ENCODE assay signal across 31 cellular contexts in genomic region chr13:75467009-75467728, GRCh38. TPM values are rescaled to one million over a fixed set of nuclear protein-coding genes. Genes with fewer than 3 reads are reported as not detected.
DNase-seq lines count a peak whose midpoint lies in the region; ATAC-seq, FAIRE-seq and TF ChIP-seq lines count a peak whose summit lies in the region.
"Had no signal": no experiment of that assay in that cellular context is flagged by ENCODE, and none has a peak within 500 bp of the region (broad histone marks: within the 10 kb centered on the region; RNA-seq: fewer than 3 reads in every experiment).

No MANE protein-coding gene starts in this region.

- H3K27me3 ChIP-seq in skeletal muscle tissue (ENCODE audit: control insufficient read depth in 3 of 3, insufficient read depth in 3 of 3, low read length in 3 of 3), result no peaks in the 10 kb centered on the region
- H3K27me3 ChIP-seq in neural progenitor cell, result no peaks in the 10 kb centered on the region
- H3K27me3 ChIP-seq: dorsolateral prefrontal cortex, esophagus muscularis mucosa, foreskin keratinocyte, heart left ventricle had no signal

- no peaks in the 10 kb centered on the region for H3F3A ChIP-seq in neural progenitor cell (ENCODE audit: low read depth)

- H4K20me1 ChIP-seq in neural progenitor cell (ENCODE audit: low read depth), result no peaks in the 10 kb centered on the region

- H3K4me1 ChIP-seq in skeletal muscle tissue (ENCODE audit: control insufficient read depth in 3 of 3, insufficient read depth in 3 of 3, low read length in 3 of 3) (peaks cover 28 to 54% (median 29%) of the 10 kb centered on the region in 3 donors), neural progenitor cell (no peaks in the 10 kb centered on the region)

- no peak overlapping the region for H2AFZ ChIP-seq in neural progenitor cell (replicated peaks)

- H3K27me3 Mint-ChIP-seq in WTC11 (ENCODE audit: low read depth), result no peaks in the 10 kb centered on the region; the same call in 1 of the 2 replicates
- peaks cover 2% of the 10 kb centered on the region for H3K27me3 Mint-ChIP-seq in neural progenitor cell (ENCODE audit: insufficient read depth, low read depth)

- CTCF ChIA-PET in WTC11 (lab: Charles Lee), result interaction anchor here (1.3 kb wide), 1 partner anchor 15 kb away, joined by 3 read pairs; the partner anchor contains the start of gene TBC1D4

- no peaks in the 10 kb centered on the region for H3K79me2 ChIP-seq in neural progenitor cell (ENCODE audit: low read depth)

- no peaks in the 10 kb centered on the region for H3K9me3 ChIP-seq in skeletal muscle tissue (ENCODE audit: control insufficient read depth in 3 of 3, low read length in 3 of 3)
- no peaks in the 10 kb centered on the region for H3K9me3 ChIP-seq in neural progenitor cell (ENCODE audit: low read depth)
- H3K9me3 ChIP-seq: esophagus muscularis mucosa, heart left ventricle had no signal

- H3K36me3 ChIP-seq in skeletal muscle tissue (ENCODE audit: control insufficient read depth in 3 of 3, insufficient read depth in 3 of 3, low read length in 3 of 3) (no peaks in the 10 kb centered on the region), neural progenitor cell (no peaks in the 10 kb centered on the region)
- H3K36me3 ChIP-seq: esophagus muscularis mucosa, heart left ventricle had no signal

- H3K27ac Mint-ChIP-seq in WTC11, result no peak overlapping the region
- H3K27ac Mint-ChIP-seq in neural progenitor cell, result no peak overlapping the region
- H3K27ac Mint-ChIP-seq: activated CD4-positive, alpha-beta T cell treated with anti-CD3 and anti-CD28 coated beads for 36 hours; activated T-helper 17 cell treated with anti-CD3 and anti-CD28 coated beads, Interleukin-2, amount 50 U/mL, for 72 hours; IgD-negative memory B cell; mesothelial cell of epicardium; naive thymus-derived CD4-positive, alpha-beta T cell; stimulated activated memory B cell treated with anti-CD40 and anti-IgM and Interleukin-4, amounts not matched to agents 10 μg/mL and 1 μg/mL and 100 μg/mL, for 72 hours had no signal

- POLR2A ChIA-PET in WTC11 (lab: Charles Lee), result interaction anchor here (0.5 kb wide), 1 partner anchor 1523 kb away, joined by 3 read pairs; no protein-coding TSS in a partner anchor

- H3K36me3 Mint-ChIP-seq in WTC11 (peaks cover 28% of the 10 kb centered on the region), neural progenitor cell (peaks cover 12% of the 10 kb centered on the region)
- H3K36me3 Mint-ChIP-seq: IgD-negative memory B cell; naive thymus-derived CD4-positive, alpha-beta T cell; stimulated activated memory B cell treated with anti-CD40 and anti-IgM and Interleukin-4, amounts not matched to agents 10 μg/mL and 1 μg/mL and 100 μg/mL, for 72 hours had no signal

- no peak overlapping the region for H3K4me3 ChIP-seq in skeletal muscle tissue (ENCODE audit: low read length in 3 of 3)
- H3K4me3 ChIP-seq in neural progenitor cell, result no peak overlapping the region
- H3K4me3 ChIP-seq in foreskin fibroblast (ENCODE audit: low read depth in 1 of 2, low read length in 2 of 2), result no peak overlapping the region
- H3K4me3 ChIP-seq: dorsolateral prefrontal cortex, esophagus muscularis mucosa, heart left ventricle had no signal

- H3K9ac ChIP-seq in skeletal muscle tissue (ENCODE audit: low read depth in 1 of 3, low read length in 3 of 3) (no peak overlapping the region), neural progenitor cell (no peak overlapping the region)

- H3K27ac ChIP-seq in skeletal muscle tissue (ENCODE audit: low read depth, low read length), result peak overlapping the region; percentile 74
- H3K27ac ChIP-seq in neural progenitor cell, result no peak overlapping the region
- H3K27ac ChIP-seq: dorsolateral prefrontal cortex, foreskin keratinocyte had no signal

- FAIRE-seq in H54 (lab: Jason Lieb, UNC), result peak; percentile 15
- FAIRE-seq: endometrium had no signal

- peak; percentile 31 for DNase-seq in DMS153 (lab: John Stamatoyannopoulos, UW)
- no peak for DNase-seq in DMS153 treated with DMSO at 0.1 percent for 48 hours (lab: John Stamatoyannopoulos, UW; ENCODE audit: unreplicated experiment)
- no peak for DNase-seq in H54 (ENCODE audit: insufficient read length, low spot score)
- no peak for DNase-seq in WTC11 (ENCODE audit: low spot score)
- DNase-seq in neural progenitor cell (ENCODE audit: low spot score), result no peak
- DNase-seq in foreskin fibroblast, result no peak
- DNase-seq in NOMO-1 treated with dmso at 0.1 percent for 144 hours (lab: John Stamatoyannopoulos, UW; ENCODE audit: unreplicated experiment), result no peak
- DNase-seq: 8988T; activated CD4-positive, alpha-beta T cell treated with anti-CD3 and anti-CD28 coated beads for 36 hours; activated naive CD4-positive, alpha-beta T cell treated with anti-CD3 and anti-CD28 coated beads, Interleukin-2, amount 50 U/mL, for 16 hours; C1 segment of cervical spinal cord; DMS79 treated with DMSO at 0.1 percent for 48 hours; dorsolateral prefrontal cortex; foreskin keratinocyte; GDM1; heart left ventricle; islet precursor cell; naive thymus-derived CD4-positive, alpha-beta T cell; NCI-H1694 treated with DMSO at 0.1 percent for 48 hours; NCI-H2171; NCI-H524; SIG-M5; substantia nigra; trophoblast cell had no signal

- H3K4me1 Mint-ChIP-seq in WTC11 (peaks cover 32% of the 10 kb centered on the region), neural progenitor cell (no peaks in the 10 kb centered on the region)
- H3K4me1 Mint-ChIP-seq: activated CD4-positive, alpha-beta T cell treated with anti-CD3 and anti-CD28 coated beads for 36 hours; activated T-helper 17 cell treated with anti-CD3 and anti-CD28 coated beads, Interleukin-2, amount 50 U/mL, for 72 hours; IgD-negative memory B cell; mesothelial cell of epicardium; naive thymus-derived CD4-positive, alpha-beta T cell; stimulated activated memory B cell treated with anti-CD40 and anti-IgM and Interleukin-4, amounts not matched to agents 10 μg/mL and 1 μg/mL and 100 μg/mL, for 72 hours had no signal

- H3K4me3 Mint-ChIP-seq in WTC11 (no peak overlapping the region), neural progenitor cell (no peak overlapping the region)
- H3K4me3 Mint-ChIP-seq: activated CD4-positive, alpha-beta T cell treated with anti-CD3 and anti-CD28 coated beads for 36 hours; activated T-helper 17 cell treated with anti-CD3 and anti-CD28 coated beads, Interleukin-2, amount 50 U/mL, for 72 hours; IgD-negative memory B cell; mesothelial cell of epicardium; naive thymus-derived CD4-positive, alpha-beta T cell; stimulated activated memory B cell treated with anti-CD40 and anti-IgM and Interleukin-4, amounts not matched to agents 10 μg/mL and 1 μg/mL and 100 μg/mL, for 72 hours had no signal

- no peak for ATAC-seq in WTC11
- ATAC-seq: activated CD4-positive, alpha-beta T cell treated with anti-CD3 and anti-CD28 coated beads for 36 hours; activated T-helper 17 cell treated with anti-CD3 and anti-CD28 coated beads, Interleukin-2, amount 50 U/mL, for 72 hours; foreskin keratinocyte; naive thymus-derived CD4-positive, alpha-beta T cell; stimulated activated memory B cell treated with anti-CD40 and anti-IgM and Interleukin-4, amounts not matched to agents 10 μg/mL and 1 μg/mL and 100 μg/mL, for 72 hours had no signal

- TF ChIP-seq CTCF in WTC11 (IDR thresholded peaks at IDR 0.05) (no peak), neural progenitor cell (IDR thresholded peaks at IDR 0.05) (no peak), foreskin fibroblast (IDR thresholded peaks at IDR 0.05; ENCODE audit: low read depth, low read length) (no peak)

- TF ChIP-seq POLR2A in H54 (IDR thresholded peaks at IDR 0.05; ENCODE audit: low read depth, low read length), result no peak

- H3K9me3 Mint-ChIP-seq in WTC11 (peaks cover 35% of the 10 kb centered on the region), neural progenitor cell (peaks cover 5% of the 10 kb centered on the region)
- H3K9me3 Mint-ChIP-seq: stimulated activated memory B cell treated with anti-CD40 and anti-IgM and Interleukin-4, amounts not matched to agents 10 μg/mL and 1 μg/mL and 100 μg/mL, for 72 hours had no signal

- no peak overlapping the region for H3K4me2 ChIP-seq in neural progenitor cell

TF ChIP-seq in WTC11, 78 proteins besides CTCF, POLR2A, EP300 and RAD21:
- TF ChIP-seq GABPB1 (CRISPR knock-in tag; IDR thresholded peaks at IDR 0.05), result 0 out of 2 replicates have a peak, but pooled peaks have one; percentile 35
- no peak for TF ChIP-seq NFE2L1 (CRISPR knock-in tag; IDR thresholded peaks at IDR 0.05)

RNA-seq across cellular contexts. Expression of gene TBC1D4, which starts 14.8 kb away (rescaled TPM):
- 30.1 to 37.1 TPM (median 30.4 TPM) in 3 replicates for total RNA-seq in WTC11 (2021)
- total RNA-seq in skeletal muscle tissue, result 19.8 TPM
- total RNA-seq in neural progenitor cell (ENCODE audit: low replicate concordance), result 14.3 and 15.8 TPM in 2 replicates
